ENCODE assay signal across 16 cellular contexts in the genomic region with DNA sequence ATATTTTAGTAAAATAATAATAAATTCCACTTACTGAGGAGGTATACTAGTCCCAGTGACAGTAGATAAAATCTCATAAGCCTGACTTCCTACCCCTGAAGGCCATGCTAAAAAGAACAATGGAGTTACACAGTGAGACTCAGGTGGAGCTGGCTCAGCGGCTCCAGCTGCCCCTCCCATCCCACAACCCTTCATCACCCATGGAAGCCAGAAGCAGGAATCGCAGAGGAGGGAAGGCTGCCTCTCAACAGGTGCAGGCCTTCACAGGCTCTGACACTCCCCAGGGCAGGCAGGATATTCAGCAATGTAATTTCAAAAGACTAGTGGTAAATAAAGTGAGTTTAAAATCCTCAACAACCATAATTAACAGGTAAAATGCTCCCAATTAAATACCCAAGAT.
DNase-seq lines count a peak whose midpoint lies in the region; ATAC-seq, FAIRE-seq and TF ChIP-seq lines count a peak whose summit lies in the region.
"Had no signal": no experiment of that assay in that cellular context is flagged by ENCODE, and none has a peak within 500 bp of the region (broad histone marks: within the 10 kb centered on the region; RNA-seq: fewer than 3 reads in every experiment).

No MANE protein-coding gene starts in this region.

- DNase-seq in NCI-H1105 (lab: John Stamatoyannopoulos, UW) (peak; percentile 57), NCI-H345 treated with DMSO at 0.1 percent for 48 hours (lab: John Stamatoyannopoulos, UW; ENCODE audit: unreplicated experiment) (peak; percentile 56), D721Med (ENCODE audit: insufficient read length, low spot score) (no peak), upper lobe of right lung (no peak), omental fat pad (ENCODE audit: low spot score) (no peak)
- no peak for DNase-seq in stimulated activated CD8-positive, alpha-beta memory T cell treated with anti-CD3 and anti-CD28 coated beads, Interleukin-4, amount 100 ng/mL, for 48 hours
- DNase-seq: activated CD4-positive, alpha-beta T cell treated with anti-CD3 and anti-CD28 coated beads, Interleukin-2, amount 10 ng/mL, durations not matched to agents 24 days and 14 days; activated naive CD8-positive, alpha-beta T cell treated with anti-CD3 and anti-CD28 coated beads, Interleukin-2, amount 10 ng/mL, durations not matched to agents 7 days and 5 days; activated T-cell treated with anti-CD3 and anti-CD28 coated beads, Interleukin-2, amount 50 U/mL, for 1 hour; glutamatergic neuron; NCI-H82; substantia nigra; T-helper 9 cell had no signal

- H4K20me1 ChIP-seq in BLaER1 treated with 17β-estradiol and CSF1 and Interleukin-3, amounts not matched to agents 10 nM and 100 nM = no peaks in the 10 kb centered on the region

- H3K9ac ChIP-seq in BLaER1 treated with 17β-estradiol and CSF1 and Interleukin-3, amounts not matched to agents 10 nM and 100 nM = no peak overlapping the region

- TF ChIP-seq CTCF in D721Med (IDR thresholded peaks at IDR 0.05; ENCODE audit: insufficient read depth, missing control alignments) (no peak), upper lobe of right lung (IDR thresholded peaks at IDR 0.05) (no peak), omental fat pad (IDR thresholded peaks at IDR 0.05) (no peak)

- ATAC-seq in esophagus mucosa (peak; percentile 72), upper lobe of right lung (no peak), omental fat pad (ENCODE audit: low FRiP score) (no peak)

- FAIRE-seq in D721Med (lab: Jason Lieb, UNC) = no peak

- peaks cover 4 to 10% (median 7%) of the 10 kb centered on the region in 11 experiments; a peak in 15 of 22 replicates for H3K9me3 ChIP-seq in BLaER1 treated with 17β-estradiol and CSF1 and Interleukin-3, amounts not matched to agents 10 nM and 100 nM (replicated peaks in 1 of 11)
- H3K9me3 ChIP-seq in upper lobe of right lung = no peaks in the 10 kb centered on the region
- H3K9me3 ChIP-seq: prostate gland had no signal

- peaks cover 4 to 24% (median 17%) of the 10 kb centered on the region in 11 experiments; a peak in 17 of 22 replicates for H3K36me3 ChIP-seq in BLaER1 treated with 17β-estradiol and CSF1 and Interleukin-3, amounts not matched to agents 10 nM and 100 nM
- peaks cover 9% of the 10 kb centered on the region for H3K36me3 ChIP-seq in upper lobe of right lung
- H3K36me3 ChIP-seq: prostate gland had no signal

- no peak overlapping the region for H3K4me3 ChIP-seq in BLaER1 treated with 17β-estradiol and CSF1 and Interleukin-3, amounts not matched to agents 10 nM and 100 nM
- H3K4me3 ChIP-seq in upper lobe of right lung = no peak overlapping the region
- H3K4me3 ChIP-seq: prostate gland had no signal

- H3K27ac ChIP-seq in BLaER1 treated with 17β-estradiol and CSF1 and Interleukin-3, amounts not matched to agents 10 nM and 100 nM = no peak overlapping the region
- H3K27ac ChIP-seq in upper lobe of right lung = no peak overlapping the region
- H3K27ac ChIP-seq: prostate gland had no signal

- peaks cover 6 to 17% (median 14%) of the 10 kb centered on the region in 10 experiments; a peak in 16 of 20 replicates for H3K4me1 ChIP-seq in BLaER1 treated with 17β-estradiol and CSF1 and Interleukin-3, amounts not matched to agents 10 nM and 100 nM
- no peaks in the 10 kb centered on the region for H3K4me1 ChIP-seq in upper lobe of right lung
- H3K4me1 ChIP-seq: prostate gland had no signal

- peak overlapping the region in 6 of 11 experiments; percentile 31 to 79 (median 68); a peak in 11 of 22 replicates for H3K4me2 ChIP-seq in BLaER1 treated with 17β-estradiol and CSF1 and Interleukin-3, amounts not matched to agents 10 nM and 100 nM

- no peaks in the 10 kb centered on the region for H3K27me3 ChIP-seq in BLaER1 treated with 17β-estradiol and CSF1 and Interleukin-3, amounts not matched to agents 10 nM and 100 nM
- no peaks in the 10 kb centered on the region for H3K27me3 ChIP-seq in upper lobe of right lung

- intact Hi-C loops in upper lobe of right lung (cut with DNase I) = no loop called here

Comparison
In these comparisons a context has a peak if more than half of its experiments do, and no peak if none do; other contexts are left out.
1. DNase-seq: peak in NCI-H1105 (single experiment) and NCI-H345 treated with DMSO at 0.1 percent for 48 hours (single experiment); none in D721Med (single experiment), upper lobe of right lung (single experiment), stimulated activated CD8-positive, alpha-beta memory T cell treated with anti-CD3 and anti-CD28 coated beads, Interleukin-4, amount 100 ng/mL, for 48 hours (single experiment) and omental fat pad (single experiment).